11 cellular contexts compared by ENCODE assay signal in the genomic region with DNA sequence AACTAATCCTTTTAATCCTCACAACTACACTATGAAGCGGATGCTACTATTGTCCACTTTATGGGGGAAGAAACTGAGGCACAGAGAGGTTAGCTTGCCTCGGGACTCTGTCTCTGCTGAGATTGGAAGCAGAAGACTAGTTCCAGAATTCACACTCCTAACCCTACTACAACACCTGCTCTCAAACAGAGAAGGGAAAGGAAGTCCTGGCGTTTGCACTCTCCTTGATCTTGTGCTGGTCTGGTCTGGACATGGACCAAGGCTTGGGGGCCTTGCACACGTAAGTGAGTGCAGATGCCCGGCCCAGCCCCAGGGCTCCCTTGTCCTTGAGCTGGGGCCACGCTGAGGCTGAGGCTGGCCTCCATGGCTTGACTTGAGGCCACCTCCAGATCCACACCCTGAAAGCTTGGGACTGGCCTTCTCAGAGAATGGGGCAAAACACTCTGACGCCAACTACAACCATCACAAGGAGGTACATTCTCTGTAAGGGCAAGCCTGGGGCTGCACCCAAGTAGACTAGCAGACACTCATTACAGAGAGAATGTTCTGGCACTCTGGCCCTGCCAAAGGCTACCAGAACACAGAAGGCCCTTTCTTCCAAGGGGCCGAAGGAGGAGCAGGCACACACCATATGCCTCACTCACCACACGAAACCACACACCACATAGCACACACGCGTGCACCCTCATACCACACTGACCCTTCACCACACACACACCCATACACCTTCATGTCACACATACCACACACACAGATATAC. TPM values are rescaled to one million over a fixed set of nuclear protein-coding genes. Genes with fewer than 3 reads are reported as not detected.
DNase-seq lines count a peak whose midpoint lies in the region; ATAC-seq, FAIRE-seq and TF ChIP-seq lines count a peak whose summit lies in the region.
"Had no signal": no experiment of that assay in that cellular context is flagged by ENCODE, and none has a peak within 500 bp of the region (broad histone marks: within the 10 kb centered on the region; RNA-seq: fewer than 3 reads in every experiment).

No MANE protein-coding gene starts in this region.

- BruUV-seq in HepG2 (replicated peaks; lab: Mats Ljungman, UMichigan) = no TSS peak

- no peak for TF ChIP-seq POLR2A in HepG2 (IDR thresholded peaks at IDR 0.05; ENCODE audit: insufficient read depth in 1 of 2, low read depth in 2 of 2, low read length in 2 of 2)
- no peak for TF ChIP-seq POLR2A in right lobe of liver (IDR thresholded peaks at IDR 0.05)

- peaks cover 35% of the 10 kb centered on the region for H3K4me1 Mint-ChIP-seq in activated CD4-positive, alpha-beta memory T cell treated with anti-CD3 and anti-CD28 coated beads, Interleukin-2, amount 10 ng/mL, durations not matched to agents 7 days and 5 days

- no peak for FAIRE-seq in HepG2 (lab: Jason Lieb, UNC)

- H4K20me1 ChIP-seq in HepG2 (ENCODE audit: insufficient read depth, low read length) = no peaks in the 10 kb centered on the region

- H3K27me3 ChIP-seq in HepG2 (ENCODE audit: control insufficient read depth in 1 of 2, insufficient read depth in 2 of 2, low read length in 2 of 2) (peaks cover 2 to 26% of the 10 kb centered on the region in 2 experiments; a peak in 3 of 5 replicates), right lobe of liver (no peaks in the 10 kb centered on the region), aorta (ENCODE audit: control insufficient read depth in 1 of 2, insufficient read depth in 2 of 2, low read length in 1 of 2) (no peaks in the 10 kb centered on the region)

- H3K4me3 ChIP-seq in HepG2 (replicated peaks in 1 of 3; ENCODE audit: insufficient read depth in 1 of 3, low read depth in 2 of 3, low read length in 3 of 3) = no peak overlapping the region
- no peak overlapping the region for H3K4me3 ChIP-seq in right lobe of liver
- no peak overlapping the region for H3K4me3 ChIP-seq in aorta (ENCODE audit: low read length in 2 of 2)

- in situ Hi-C loops in HepG2 (cut with HindIII; ENCODE audit: extremely low pct_ligation_motif_present, low pct_unique_long_range_greater_than_20kb) = no loop called here

- H3K9me3 ChIP-seq in HepG2 (ENCODE audit: low read length) (no peaks in the 10 kb centered on the region), right lobe of liver (no peaks in the 10 kb centered on the region), aorta (ENCODE audit: control insufficient read depth, low read length) (no peaks in the 10 kb centered on the region)

- H3K4me1 ChIP-seq in HepG2 (ENCODE audit: insufficient read depth, low read length) (peaks cover 40% of the 10 kb centered on the region), right lobe of liver (no peaks in the 10 kb centered on the region), aorta (ENCODE audit: control insufficient read depth in 1 of 2, insufficient read depth in 2 of 2, low read length in 2 of 2) (no peaks in the 10 kb centered on the region)

- no peak for TF ChIP-seq RAD21 in HepG2 (CRISPR knock-in tag; IDR thresholded peaks at IDR 0.05)

- TF ChIP-seq CTCF in HepG2 (CRISPR knock-in tag; IDR thresholded peaks at IDR 0.05) = no peak
- TF ChIP-seq CTCF in right lobe of liver (IDR thresholded peaks at IDR 0.05) = no peak

- intact Hi-C loops in HepG2 (cut with micrococcal nuclease; ENCODE audit: unreplicated experiment) (loop anchor here (5.0 kb wide), 2 partner anchors 35 to 1595 kb away; partner anchors contain the start of gene EZR), right lobe of liver (cut with DNase I) (no loop called here), aorta (cut with DNase I) (no loop called here)

- no peak overlapping the region for H3K9ac ChIP-seq in HepG2 (ENCODE audit: insufficient read depth, low read depth, low read length)

- ATAC-seq in HepG2 (peak; percentile 3; the same call in 1 of the 3 replicates), right lobe of liver (no peak), aorta (ENCODE audit: low FRiP score) (peak; percentile 21), GM21360 (IDR thresholded peaks at IDR 0.05; ENCODE audit: unreplicated experiment) (no peak), GM21447 (IDR thresholded peaks at IDR 0.05; ENCODE audit: unreplicated experiment) (no peak)

- H3K4me3 Mint-ChIP-seq in activated CD4-positive, alpha-beta memory T cell treated with anti-CD3 and anti-CD28 coated beads, Interleukin-2, amount 10 ng/mL, durations not matched to agents 7 days and 5 days = no peak overlapping the region

- DNase-seq in HepG2 (ENCODE audit: low spot score) = no peak
- no peak for DNase-seq in right lobe of liver
- DNase-seq in activated CD4-positive, alpha-beta memory T cell treated with anti-CD3 and anti-CD28 coated beads, Interleukin-2, amount 10 ng/mL, durations not matched to agents 7 days and 5 days = peak; percentile 42
- peak; percentile 84 for DNase-seq in islet precursor cell
- no peak for DNase-seq in aorta
- no peak for DNase-seq in HT-29 (ENCODE audit: low spot score)
- DNase-seq: GOT3, NCI-H187 treated with DMSO at 0.1 percent for 48 hours had no signal

- peaks cover 3% of the 10 kb centered on the region for H3K36me3 Mint-ChIP-seq in activated CD4-positive, alpha-beta memory T cell treated with anti-CD3 and anti-CD28 coated beads, Interleukin-2, amount 10 ng/mL, durations not matched to agents 7 days and 5 days (ENCODE audit: low read depth)
- H3K36me3 Mint-ChIP-seq: naive thymus-derived CD8-positive, alpha-beta T cell had no signal

- H3K79me2 ChIP-seq in HepG2 (ENCODE audit: insufficient read depth, low read length) = no peaks in the 10 kb centered on the region

- H3K27ac Mint-ChIP-seq in activated CD4-positive, alpha-beta memory T cell treated with anti-CD3 and anti-CD28 coated beads, Interleukin-2, amount 10 ng/mL, durations not matched to agents 7 days and 5 days = peak overlapping the region; percentile 31
- H3K27ac Mint-ChIP-seq: naive thymus-derived CD8-positive, alpha-beta T cell had no signal

- 71% methylated on average over 10 of the region's 11 CpGs for WGBS in HepG2 (ENCODE audit: low lambda C conversion rate)
- 97% methylated on average over 5 of the region's 11 CpGs for WGBS in right lobe of liver (ENCODE audit: insufficient coverage, low coverage, low lambda C conversion rate, missing lambda C conversion rate)
- 95 to 97% methylated on average over 11 of the region's 11 CpGs for WGBS in aorta, 2 donors

- H3K36me3 ChIP-seq in HepG2 (replicated peaks in 1 of 2; ENCODE audit: control insufficient read depth in 1 of 2, insufficient read depth in 2 of 2, low read length in 2 of 2) = no peaks in the 10 kb centered on the region
- H3K36me3 ChIP-seq in right lobe of liver = no peaks in the 10 kb centered on the region
- H3K36me3 ChIP-seq in aorta (ENCODE audit: control insufficient read depth in 1 of 2, insufficient read depth in 2 of 2, low read length in 1 of 2) = no peaks in the 10 kb centered on the region

- POLR2A ChIA-PET in HepG2 (lab: Yijun Ruan, JAX) = no interaction called here
- POLR2A ChIA-PET in activated CD4-positive, alpha-beta memory T cell treated with anti-CD3 and anti-CD28 coated beads, Interleukin-2, amount 10 ng/mL, durations not matched to agents 7 days and 5 days (lab: Charles Lee) = interaction anchor here (1.4 to 5.7 kb wide), 5 partner anchors 16 to 191 kb away, joined by 4 to 227 read pairs (median 39); partner anchors contain the start of gene EZR

- H3K9me3 Mint-ChIP-seq in activated CD4-positive, alpha-beta memory T cell treated with anti-CD3 and anti-CD28 coated beads, Interleukin-2, amount 10 ng/mL, durations not matched to agents 7 days and 5 days = no peaks in the 10 kb centered on the region
- H3K9me3 Mint-ChIP-seq: naive thymus-derived CD8-positive, alpha-beta T cell had no signal

- CTCF ChIA-PET in HepG2 (lab: Yijun Ruan, JAX; ENCODE audit: low intra/inter-chr PET ratio, low total read pairs) = no interaction called here
- CTCF ChIA-PET in activated CD4-positive, alpha-beta memory T cell treated with anti-CD3 and anti-CD28 coated beads, Interleukin-2, amount 10 ng/mL, durations not matched to agents 7 days and 5 days (lab: Charles Lee) = interaction anchor here (1.0 to 5.8 kb wide), 3 partner anchors 16 to 157 kb away, joined by 3 to 62 read pairs (median 5); no protein-coding TSS in a partner anchor

- no peak overlapping the region for H3K27ac ChIP-seq in HepG2 (ENCODE audit: extremely low read length, insufficient read depth, low read length)
- H3K27ac ChIP-seq in right lobe of liver = no peak overlapping the region
- H3K27ac ChIP-seq in aorta (ENCODE audit: low read depth in 1 of 2, low read length in 2 of 2) = no peak overlapping the region

- H2AFZ ChIP-seq in HepG2 (ENCODE audit: low read length) = no peak overlapping the region

- TF ChIP-seq EP300 in HepG2 (IDR thresholded peaks at IDR 0.05; ENCODE audit: low read depth in 2 of 2, low read length in 2 of 2) (no peak), HepG2 (CRISPR knock-in tag; IDR thresholded peaks at IDR 0.05; ENCODE audit: borderline replicate concordance) (no peak)

- no peak overlapping the region for H3K4me2 ChIP-seq in HepG2 (ENCODE audit: low read depth, low read length)

- peaks cover 6% of the 10 kb centered on the region for H3K27me3 Mint-ChIP-seq in activated CD4-positive, alpha-beta memory T cell treated with anti-CD3 and anti-CD28 coated beads, Interleukin-2, amount 10 ng/mL, durations not matched to agents 7 days and 5 days
- H3K27me3 Mint-ChIP-seq: naive thymus-derived CD8-positive, alpha-beta T cell had no signal

RNA-seq across cellular contexts. Expression of gene EZR, which starts 33.3 kb away (rescaled TPM):
- 60.3 and 75.7 TPM in 2 replicates for total RNA-seq in HepG2 (2016; rRNA removed; fragmentation: Illumina TruSeq; extraction: Trizol)
- 8.6 and 10.8 TPM in 2 replicates for total RNA-seq in HepG2 (2016; cell fraction: cytosol; rRNA removed; fragmentation: Illumina TruSeq; extraction: Trizol; ENCODE audit: low read depth)
- 63.6 and 68.8 TPM in 2 replicates for total RNA-seq in HepG2 (2016; cell fraction: insoluble cytoplasmic fraction; rRNA removed; fragmentation: Illumina TruSeq; extraction: Trizol)
- total RNA-seq in HepG2 (2016; cell fraction: membrane; rRNA removed; fragmentation: Illumina TruSeq; extraction: Trizol) = 21.2 and 23.3 TPM in 2 replicates
- 35.3 and 38.9 TPM in 2 replicates for total RNA-seq in HepG2 (2016; cell fraction: nucleus; rRNA removed; fragmentation: Illumina TruSeq; extraction: Trizol)
- polyA plus RNA-seq in HepG2 (2011; rRNA removed) = 34.7 and 36.8 TPM in 2 replicates
- polyA plus RNA-seq in HepG2 (2011; cell fraction: cytosol; rRNA removed) = 34.1 and 34.2 TPM in 2 replicates
- 25.0 and 25.8 TPM in 2 replicates for polyA plus RNA-seq in HepG2 (2011; cell fraction: nucleus; rRNA removed)
- polyA plus RNA-seq in HepG2 (2012) = 18.5 and 28.6 TPM in 2 replicates
- polyA plus RNA-seq in HepG2 (2016; cell fraction: cytosol; fragmentation: Illumina TruSeq; extraction: Trizol; ENCODE audit: low read depth) = 5.0 and 5.1 TPM in 2 replicates
- polyA plus RNA-seq in HepG2 (2016; cell fraction: insoluble cytoplasmic fraction; fragmentation: Illumina TruSeq; extraction: Trizol; ENCODE audit: low read depth) = 79.1 and 90.3 TPM in 2 replicates
- 12.2 TPM in 2 replicates for polyA plus RNA-seq in HepG2 (2016; cell fraction: membrane; fragmentation: Illumina TruSeq; extraction: Trizol; ENCODE audit: low read depth)
- polyA plus RNA-seq in HepG2 (2016; cell fraction: nucleus; fragmentation: Illumina TruSeq; extraction: Trizol; ENCODE audit: insufficient read depth, low read depth) = 60.9 and 63.5 TPM in 2 replicates
- 45.1 and 93.9 TPM in 2 replicates for polyA minus RNA-seq in HepG2 (2011; rRNA and poly(A)+ RNA removed; ENCODE audit: low replicate concordance)
- 28.8 and 29.4 TPM in 2 replicates for polyA minus RNA-seq in HepG2 (2011; cell fraction: cytosol; rRNA and poly(A)+ RNA removed)
- 17.6 and 19.8 TPM in 2 replicates for polyA minus RNA-seq in HepG2 (2011; cell fraction: nucleus; rRNA and poly(A)+ RNA removed)
- 100 to 1,000 TPM in 1 of 6 experiments, 10 to 100 TPM in 5; 26.4 to 161 (median 35.9) TPM for total RNA-seq in right lobe of liver
- 100 to 1,000 TPM; 225 to 228 TPM for total RNA-seq in activated CD4-positive, alpha-beta memory T cell treated with anti-CD3 and anti-CD28 coated beads, Interleukin-2, amount 10 ng/mL, durations not matched to agents 7 days and 5 days
- 10 to 100 TPM; 44.8 to 56.2 TPM for total RNA-seq in aorta
- polyA plus RNA-seq in aorta = 100 to 1,000 TPM in 1 of 2 donors, 10 to 100 TPM in 1; 13.4 to 127 TPM
- 277 and 282 TPM in 2 replicates for total RNA-seq in HT-29 (2014; rRNA removed; shearing (Covaris generic))

Comparison
In these comparisons a context has a peak if more than half of its experiments do, and no peak if none do; other contexts are left out.
1. ATAC-seq: peak in HepG2 (single experiment) and aorta (single experiment); none in right lobe of liver (0 of 4), GM21360 (single experiment) and GM21447 (single experiment).
2. DNase-seq: peak in activated CD4-positive, alpha-beta memory T cell treated with anti-CD3 and anti-CD28 coated beads, Interleukin-2, amount 10 ng/mL, durations not matched to agents 7 days and 5 days (single experiment) and islet precursor cell (single experiment); none in HepG2 (single experiment), right lobe of liver (0 of 3), aorta (0 of 2) and HT-29 (single experiment).